Comparison of ENCODE assay signal across 13 cellular contexts in genomic region chr14:92633274-92633616, GRCh38.
DNase-seq lines count a peak whose midpoint lies in the region; ATAC-seq and TF ChIP-seq lines count a peak whose summit lies in the region.
"Had no signal": no experiment of that assay in that cellular context is flagged by ENCODE, and none has a peak within 500 bp of the region (broad histone marks: within the 10 kb centered on the region; RNA-seq: fewer than 3 reads in every experiment).

No MANE protein-coding gene starts in this region.

- H3K27me3 ChIP-seq in right atrium auricular region (no peaks in the 10 kb centered on the region), aorta (ENCODE audit: control insufficient read depth in 1 of 2, insufficient read depth in 2 of 2, low read length in 1 of 2) (no peaks in the 10 kb centered on the region)
- H3K27me3 ChIP-seq in naive thymus-derived CD4-positive, alpha-beta T cell (ENCODE audit: control insufficient read depth in 2 of 2, insufficient read depth in 2 of 2, low read length in 2 of 2), result no peaks in the 10 kb centered on the region
- no peaks in the 10 kb centered on the region for H3K27me3 ChIP-seq in CD4-positive, alpha-beta T cell (ENCODE audit: control insufficient read depth, insufficient read depth, low read length)

- no peak overlapping the region for H3K27ac ChIP-seq in right atrium auricular region
- H3K27ac ChIP-seq in naive thymus-derived CD4-positive, alpha-beta T cell (ENCODE audit: low read depth, low read length), result no peak overlapping the region
- no peak overlapping the region for H3K27ac ChIP-seq in aorta (ENCODE audit: low read depth in 1 of 2, low read length in 2 of 2)
- no peak overlapping the region for H3K27ac ChIP-seq in CD4-positive, alpha-beta T cell (ENCODE audit: low read depth, low read length)

- no peak overlapping the region for H3K4me3 Mint-ChIP-seq in central memory CD8-positive, alpha-beta T cell
- no peak overlapping the region for H3K4me3 Mint-ChIP-seq in naive thymus-derived CD4-positive, alpha-beta T cell
- H3K4me3 Mint-ChIP-seq in CD4-positive, alpha-beta T cell, result no peak overlapping the region
- H3K4me3 Mint-ChIP-seq: activated naive CD8-positive, alpha-beta T cell treated with anti-CD3 and anti-CD28 coated beads, Interleukin-2, amount 10 ng/mL, durations not matched to agents 7 days and 5 days; WTC11 had no signal

- DNase-seq in Right ventricle myocardium superior (peak; percentile 59), right atrium auricular region (ENCODE audit: low spot score) (no peak), aorta (no peak), GM13977 (ENCODE audit: low spot score) (no peak), NCI-H82 (lab: John Stamatoyannopoulos, UW) (no peak)
- no peak for DNase-seq in central memory CD8-positive, alpha-beta T cell (ENCODE audit: low spot score in 2 of 2)
- no peak for DNase-seq in naive thymus-derived CD4-positive, alpha-beta T cell
- no peak for DNase-seq in CD4-positive, alpha-beta T cell
- DNase-seq: activated naive CD8-positive, alpha-beta T cell treated with anti-CD3 and anti-CD28 coated beads, Interleukin-2, amount 10 ng/mL, durations not matched to agents 7 days and 5 days; NCI-H1105; NCI-H2227 treated with DMSO at 0.1 percent for 48 hours; OCI-M1 had no signal

- CTCF ChIA-PET in naive thymus-derived CD4-positive, alpha-beta T cell (lab: Charles Lee), result interaction anchor here (0.7 to 0.8 kb wide), 2 partner anchors 11 to 37 kb away, joined by 3 to 4 read pairs; no protein-coding TSS in a partner anchor
- CTCF ChIA-PET in CD4-positive, alpha-beta T cell (lab: Charles Lee), result interaction anchor here (0.6 to 0.7 kb wide), 3 partner anchors 12 to 1981 kb away, joined by 3 to 4 read pairs (median 3); no protein-coding TSS in a partner anchor

- H3K9me3 ChIP-seq in right atrium auricular region, result no peaks in the 10 kb centered on the region
- H3K9me3 ChIP-seq in naive thymus-derived CD4-positive, alpha-beta T cell (ENCODE audit: control insufficient read depth in 2 of 3, low read length in 3 of 3), result peaks cover 0 to 4% (median 0%) of the 10 kb centered on the region in 3 experiments
- no peaks in the 10 kb centered on the region for H3K9me3 ChIP-seq in aorta (ENCODE audit: control insufficient read depth, low read length)
- peaks cover 4% of the 10 kb centered on the region for H3K9me3 ChIP-seq in CD4-positive, alpha-beta T cell (ENCODE audit: control insufficient read depth, low read length)

- WGBS in aorta, 2 donors, result 58 to 59% methylated on average over 5 of the region's 5 CpGs

- POLR2A ChIA-PET in naive thymus-derived CD4-positive, alpha-beta T cell (lab: Charles Lee), result interaction anchor here (0.6 to 1.1 kb wide), 3 partner anchors 16 to 21 kb away, joined by 3 to 4 read pairs (median 3); no protein-coding TSS in a partner anchor
- POLR2A ChIA-PET in CD4-positive, alpha-beta T cell (lab: Charles Lee), result interaction anchor here (0.8 to 1.0 kb wide), 2 partner anchors 18 to 19 kb away, joined by 3 read pairs; no protein-coding TSS in a partner anchor

- no peaks in the 10 kb centered on the region for H3K9me3 Mint-ChIP-seq in central memory CD8-positive, alpha-beta T cell
- peaks cover 0 to 5% (median 0%) of the 10 kb centered on the region in 11 donors for H3K9me3 Mint-ChIP-seq in naive thymus-derived CD4-positive, alpha-beta T cell
- no peaks in the 10 kb centered on the region for H3K9me3 Mint-ChIP-seq in CD4-positive, alpha-beta T cell
- H3K9me3 Mint-ChIP-seq: activated naive CD8-positive, alpha-beta T cell treated with anti-CD3 and anti-CD28 coated beads, Interleukin-2, amount 10 ng/mL, durations not matched to agents 7 days and 5 days had no signal

- no peak overlapping the region for H3K4me3 ChIP-seq in right atrium auricular region
- no peak overlapping the region for H3K4me3 ChIP-seq in naive thymus-derived CD4-positive, alpha-beta T cell (ENCODE audit: low read length)
- no peak overlapping the region for H3K4me3 ChIP-seq in aorta (ENCODE audit: low read length in 2 of 2)

- H3K36me3 ChIP-seq in right atrium auricular region, result no peaks in the 10 kb centered on the region
- H3K36me3 ChIP-seq in naive thymus-derived CD4-positive, alpha-beta T cell (ENCODE audit: control insufficient read depth in 2 of 3, insufficient read depth in 3 of 3, low read length in 3 of 3), result no peaks in the 10 kb centered on the region
- no peaks in the 10 kb centered on the region for H3K36me3 ChIP-seq in aorta (ENCODE audit: control insufficient read depth in 1 of 2, insufficient read depth in 2 of 2, low read length in 1 of 2)

- H3K27me3 Mint-ChIP-seq in central memory CD8-positive, alpha-beta T cell, result no peaks in the 10 kb centered on the region
- peaks cover 0 to 3% (median 0%) of the 10 kb centered on the region in 5 donors for H3K27me3 Mint-ChIP-seq in naive thymus-derived CD4-positive, alpha-beta T cell
- no peaks in the 10 kb centered on the region for H3K27me3 Mint-ChIP-seq in CD4-positive, alpha-beta T cell
- H3K27me3 Mint-ChIP-seq: activated naive CD8-positive, alpha-beta T cell treated with anti-CD3 and anti-CD28 coated beads, Interleukin-2, amount 10 ng/mL, durations not matched to agents 7 days and 5 days had no signal

- intact Hi-C loops in Right ventricle myocardium superior (cut with DNase I), result no loop called here
- intact Hi-C loops in naive thymus-derived CD4-positive, alpha-beta T cell (cut with micrococcal nuclease), result no loop called here
- intact Hi-C loops in aorta (cut with DNase I), result no loop called here
- intact Hi-C loops in CD4-positive, alpha-beta T cell (cut with DNase I, micrococcal nuclease), result no loop called here

- peaks cover 43% of the 10 kb centered on the region for H3K4me1 Mint-ChIP-seq in central memory CD8-positive, alpha-beta T cell
- peaks cover 13 to 31% (median 19%) of the 10 kb centered on the region in 7 donors for H3K4me1 Mint-ChIP-seq in naive thymus-derived CD4-positive, alpha-beta T cell
- H3K4me1 Mint-ChIP-seq in CD4-positive, alpha-beta T cell (ENCODE audit: low read depth), result peaks cover 17% of the 10 kb centered on the region

- TF ChIP-seq CTCF in right atrium auricular region (IDR thresholded peaks at IDR 0.05) (no peak), GM13977 (IDR thresholded peaks at IDR 0.05; ENCODE audit: extremely low read depth, insufficient read depth, missing control alignments) (no peak)
- no peak for TF ChIP-seq CTCF in CD4-positive, alpha-beta T cell (IDR thresholded peaks at IDR 0.05)

- in situ Hi-C loops in GM13977 (cut with MboI; ENCODE audit: low pct_unique_long_range_greater_than_20kb, low sequenced_read_pairs, unreplicated experiment), result no loop called here

- peak overlapping the region; percentile 70 for H3K27ac Mint-ChIP-seq in central memory CD8-positive, alpha-beta T cell (ENCODE audit: low read depth)
- H3K27ac Mint-ChIP-seq in naive thymus-derived CD4-positive, alpha-beta T cell, result peak overlapping the region in 4 of 9 donors; percentile 8 to 49 (median 40)
- no peak overlapping the region for H3K27ac Mint-ChIP-seq in CD4-positive, alpha-beta T cell
- H3K27ac Mint-ChIP-seq: activated naive CD8-positive, alpha-beta T cell treated with anti-CD3 and anti-CD28 coated beads, Interleukin-2, amount 10 ng/mL, durations not matched to agents 7 days and 5 days; WTC11 had no signal

- H3K4me1 ChIP-seq in right atrium auricular region (no peaks in the 10 kb centered on the region), aorta (ENCODE audit: control insufficient read depth in 1 of 2, insufficient read depth in 2 of 2, low read length in 2 of 2) (no peaks in the 10 kb centered on the region)
- no peaks in the 10 kb centered on the region for H3K4me1 ChIP-seq in naive thymus-derived CD4-positive, alpha-beta T cell (ENCODE audit: control insufficient read depth in 2 of 2, insufficient read depth in 2 of 2, low read length in 2 of 2)

- ATAC-seq in Right ventricle myocardium superior (ENCODE audit: poor library complexity) (peak; percentile 77), aorta (ENCODE audit: low FRiP score) (peak; percentile 9)
- no peak for ATAC-seq in central memory CD8-positive, alpha-beta T cell (replicated peaks; ENCODE audit: extremely low read depth, poor library complexity, severe bottlenecking)
- ATAC-seq in naive thymus-derived CD4-positive, alpha-beta T cell, result peak; percentile 92
- no peak for ATAC-seq in CD4-positive, alpha-beta T cell (ENCODE audit: poor library complexity)
- ATAC-seq: WTC11 had no signal

- peaks cover 2% of the 10 kb centered on the region for H3K36me3 Mint-ChIP-seq in central memory CD8-positive, alpha-beta T cell (ENCODE audit: insufficient read depth)
- peaks cover 0 to 8% (median 6%) of the 10 kb centered on the region in 5 donors for H3K36me3 Mint-ChIP-seq in naive thymus-derived CD4-positive, alpha-beta T cell
- H3K36me3 Mint-ChIP-seq in CD4-positive, alpha-beta T cell (ENCODE audit: low read depth), result peaks cover 4% of the 10 kb centered on the region
- H3K36me3 Mint-ChIP-seq: WTC11 had no signal

Comparison
In these comparisons a context has a peak if more than half of its experiments do, and no peak if none do; other contexts are left out.
1. ATAC-seq: peak in Right ventricle myocardium superior (single experiment), naive thymus-derived CD4-positive, alpha-beta T cell (single experiment) and aorta (single experiment); none in central memory CD8-positive, alpha-beta T cell (single experiment) and CD4-positive, alpha-beta T cell (single experiment).